Comparison of ENCODE assay signal across 9 cellular contexts in genomic region chr2:16756831-16757644, GRCh38.
DNase-seq lines count a peak whose midpoint lies in the region; ATAC-seq and FAIRE-seq lines count a peak whose summit lies in the region.
"Had no signal": no experiment of that assay in that cellular context is flagged by ENCODE, and none has a peak within 500 bp of the region (broad histone marks: within the 10 kb centered on the region; RNA-seq: fewer than 3 reads in every experiment).

No MANE protein-coding gene starts in this region.

- H3K27me3 ChIP-seq in CD4-positive, alpha-beta memory T cell (ENCODE audit: insufficient read depth, low read length), result no peaks in the 10 kb centered on the region

- H3K4me1 ChIP-seq in CD4-positive, alpha-beta memory T cell (ENCODE audit: insufficient read depth, low read length), result no peaks in the 10 kb centered on the region

- no peaks in the 10 kb centered on the region for H3K36me3 ChIP-seq in CD4-positive, alpha-beta memory T cell (ENCODE audit: insufficient read depth, low read length)

- no peak overlapping the region for H3K27ac ChIP-seq in CD4-positive, alpha-beta memory T cell (ENCODE audit: low read depth, low read length)

- H3K27ac Mint-ChIP-seq in CD4-positive, alpha-beta memory T cell, result no peak overlapping the region
- no peak overlapping the region for H3K27ac Mint-ChIP-seq in activated CD8-positive, alpha-beta T cell treated with anti-CD3 and anti-CD28 coated beads, Interleukin-2, amount 10 ng/mL, durations not matched to agents 7 days and 5 days

- H3K4me1 Mint-ChIP-seq in CD4-positive, alpha-beta memory T cell, result no peaks in the 10 kb centered on the region
- no peaks in the 10 kb centered on the region for H3K4me1 Mint-ChIP-seq in activated CD8-positive, alpha-beta T cell treated with anti-CD3 and anti-CD28 coated beads, Interleukin-2, amount 10 ng/mL, durations not matched to agents 7 days and 5 days (ENCODE audit: low read depth)

- peaks cover 0 to 4% of the 10 kb centered on the region in 2 donors for H3K27me3 Mint-ChIP-seq in CD4-positive, alpha-beta memory T cell
- H3K27me3 Mint-ChIP-seq in activated CD8-positive, alpha-beta T cell treated with anti-CD3 and anti-CD28 coated beads, Interleukin-2, amount 10 ng/mL, durations not matched to agents 7 days and 5 days (ENCODE audit: low read depth), result no peaks in the 10 kb centered on the region

- DNase-seq in CD4-positive, alpha-beta memory T cell, result peak in 4 of 5 donors; percentile 24 to 36 (median 28)
- DNase-seq in NCI-H82 (lab: John Stamatoyannopoulos, UW), result peak; percentile 95
- DNase-seq in activated CD8-positive, alpha-beta T cell treated with anti-CD3 and anti-CD28 coated beads, Interleukin-2, amount 10 ng/mL, durations not matched to agents 7 days and 5 days, result peak; percentile 73
- peak; percentile 92 for DNase-seq in mesenteric fat pad (ENCODE audit: low spot score)
- peak; percentile 17 to 27 for DNase-seq in stimulated activated CD8-positive, alpha-beta memory T cell treated with anti-CD3 and anti-CD28 coated beads, Interleukin-4, amount 100 ng/mL, for 1 hour (ENCODE audit: low read depth in 2 of 2, low spot score in 1 of 2)

- peaks cover 0 to 4% (median 0%) of the 10 kb centered on the region in 8 donors for H3K9me3 Mint-ChIP-seq in CD4-positive, alpha-beta memory T cell
- H3K9me3 Mint-ChIP-seq in activated CD8-positive, alpha-beta T cell treated with anti-CD3 and anti-CD28 coated beads, Interleukin-2, amount 10 ng/mL, durations not matched to agents 7 days and 5 days (ENCODE audit: insufficient read depth), result no peaks in the 10 kb centered on the region

- CTCF ChIA-PET in CD4-positive, alpha-beta memory T cell (lab: Charles Lee; ENCODE audit: partially characterized antibody), result interaction anchor here (1.1 to 3.1 kb wide), 8 partner anchors 11 to 817 kb away, joined by 3 to 17 read pairs (median 3); no protein-coding TSS in a partner anchor
- CTCF ChIA-PET in activated CD8-positive, alpha-beta T cell treated with anti-CD3 and anti-CD28 coated beads, Interleukin-2, amount 10 ng/mL, durations not matched to agents 7 days and 5 days (lab: Charles Lee), result interaction anchor here (0.7 to 2.4 kb wide), 11 partner anchors 9 to 232 kb away, joined by 3 to 12 read pairs (median 5); no protein-coding TSS in a partner anchor

- H3K4me3 ChIP-seq in CD4-positive, alpha-beta memory T cell (ENCODE audit: low read length in 2 of 2), result no peak overlapping the region

- H3K36me3 Mint-ChIP-seq in CD4-positive, alpha-beta memory T cell, result no peaks in the 10 kb centered on the region
- H3K36me3 Mint-ChIP-seq in activated CD8-positive, alpha-beta T cell treated with anti-CD3 and anti-CD28 coated beads, Interleukin-2, amount 10 ng/mL, durations not matched to agents 7 days and 5 days (ENCODE audit: low read depth), result no peaks in the 10 kb centered on the region

- POLR2A ChIA-PET in CD4-positive, alpha-beta memory T cell (lab: Charles Lee; ENCODE audit: partially characterized antibody), result no interaction called here
- POLR2A ChIA-PET in activated CD8-positive, alpha-beta T cell treated with anti-CD3 and anti-CD28 coated beads, Interleukin-2, amount 10 ng/mL, durations not matched to agents 7 days and 5 days (lab: Charles Lee), result no interaction called here

- H3K4me3 Mint-ChIP-seq in CD4-positive, alpha-beta memory T cell, result no peak overlapping the region
- H3K4me3 Mint-ChIP-seq in activated CD8-positive, alpha-beta T cell treated with anti-CD3 and anti-CD28 coated beads, Interleukin-2, amount 10 ng/mL, durations not matched to agents 7 days and 5 days, result no peak overlapping the region

- peak; percentile 59 for FAIRE-seq in endometrium (lab: Jason Lieb, UNC)
- FAIRE-seq: TTC549 had no signal

- ATAC-seq in GM19351 (IDR thresholded peaks at IDR 0.05; ENCODE audit: unreplicated experiment) (peak; percentile 97), HG03460 (IDR thresholded peaks at IDR 0.05; ENCODE audit: unreplicated experiment) (peak; percentile 97)
- peak; percentile 84 for ATAC-seq in activated CD8-positive, alpha-beta T cell treated with anti-CD3 and anti-CD28 coated beads, Interleukin-2, amount 10 ng/mL, durations not matched to agents 7 days and 5 days

- H3K9me3 ChIP-seq in CD4-positive, alpha-beta memory T cell (ENCODE audit: control insufficient read depth in 1 of 2, low read length in 2 of 2), result no peaks in the 10 kb centered on the region

- intact Hi-C loops in CD4-positive, alpha-beta memory T cell (cut with micrococcal nuclease), result loop anchor here (1.0 kb wide), 1 partner anchor 148 kb away; no protein-coding TSS in a partner anchor

Comparison
In these comparisons a context has a peak if more than half of its experiments do, and no peak if none do; other contexts are left out.
1. DNase-seq: peak in every context shown above with its lines; median percentile 95 in NCI-H82; 92 in mesenteric fat pad; 73 in activated CD8-positive, alpha-beta T cell treated with anti-CD3 and anti-CD28 coated beads, Interleukin-2, amount 10 ng/mL, durations not matched to agents 7 days and 5 days; 28 in CD4-positive, alpha-beta memory T cell; 22 in stimulated activated CD8-positive, alpha-beta memory T cell treated with anti-CD3 and anti-CD28 coated beads, Interleukin-4, amount 100 ng/mL, for 1 hour.